15 cellular contexts compared by ENCODE assay signal in genomic region chr12:115166698-115167315, GRCh38.
DNase-seq lines count a peak whose midpoint lies in the region; ATAC-seq and TF ChIP-seq lines count a peak whose summit lies in the region.
"Had no signal": no experiment of that assay in that cellular context is flagged by ENCODE, and none has a peak within 500 bp of the region (broad histone marks: within the 10 kb centered on the region; RNA-seq: fewer than 3 reads in every experiment).

No MANE protein-coding gene starts in this region.

- POLR2A ChIA-PET in MCF 10A (lab: Yijun Ruan, JAX) = no interaction called here

- peak; percentile 25 for DNase-seq in MCF 10A (ENCODE audit: unreplicated experiment)
- DNase-seq in breast epithelium (ENCODE audit: low spot score in 2 of 2) = no peak
- DNase-seq in SK-MEL-5 (ENCODE audit: low read depth, low spot score) = peak; percentile 38
- DNase-seq in fibroblast of pulmonary artery (ENCODE audit: low read depth) = peak; percentile 79
- DNase-seq in renal cortical epithelial cell (ENCODE audit: low read depth) = peak; percentile 2
- DNase-seq in NCI-H2107 (lab: John Stamatoyannopoulos, UW) = no peak
- DNase-seq in left colon = no peak
- no peak for DNase-seq in HuH-7.5 (ENCODE audit: low spot score)
- DNase-seq: 8988T, DMS53, hippocampal formation, NCI-H187 treated with DMSO at 0.1 percent for 48 hours, T1000 had no signal

- no TSS peak for BruUV-seq in MCF 10A (replicated peaks; lab: Mats Ljungman, UMichigan)

- H3K36me3 Mint-ChIP-seq in MCF 10A (ENCODE audit: insufficient read depth, unreplicated experiment) = no peaks in the 10 kb centered on the region
- H3K36me3 Mint-ChIP-seq: activated naive CD4-positive, alpha-beta T cell treated with anti-CD3 and anti-CD28 coated beads, Interleukin-2, amount 50 U/mL, for 24 hours; type B pancreatic cell had no signal

- H3K27ac ChIP-seq in breast epithelium = no peak overlapping the region

- in situ Hi-C loops in SK-MEL-5 (cut with HindIII; ENCODE audit: low pct_unique_long_range_greater_than_20kb, low sequenced_read_pairs) = no loop called here

- TF ChIP-seq POLR2A in breast epithelium (IDR thresholded peaks at IDR 0.05) = no peak

- no peak overlapping the region for H3K4me3 Mint-ChIP-seq in MCF 10A (ENCODE audit: unreplicated experiment)
- H3K4me3 Mint-ChIP-seq: activated naive CD4-positive, alpha-beta T cell treated with anti-CD3 and anti-CD28 coated beads, Interleukin-2, amount 50 U/mL, for 24 hours; type B pancreatic cell had no signal

- H3K27me3 ChIP-seq in breast epithelium = no peaks in the 10 kb centered on the region

- intact Hi-C loops in MCF 10A (cut with micrococcal nuclease) = loop anchor here (2.0 to 5.0 kb wide), 2 partner anchors 482 to 505 kb away; partner anchors contain the start of gene TBX3
- intact Hi-C loops in breast epithelium (cut with DNase I; ENCODE audit: low total_unique reads) = no loop called here
- intact Hi-C loops in left colon (cut with DNase I, micrococcal nuclease) = no loop called here

- H3K9me3 Mint-ChIP-seq in MCF 10A (ENCODE audit: unreplicated experiment) = no peaks in the 10 kb centered on the region
- H3K9me3 Mint-ChIP-seq: type B pancreatic cell had no signal

- no peaks in the 10 kb centered on the region for H3K27me3 Mint-ChIP-seq in MCF 10A (ENCODE audit: insufficient read depth, unreplicated experiment)
- H3K27me3 Mint-ChIP-seq: activated naive CD4-positive, alpha-beta T cell treated with anti-CD3 and anti-CD28 coated beads, Interleukin-2, amount 50 U/mL, for 24 hours; type B pancreatic cell had no signal

- no peak overlapping the region for H3K4me3 ChIP-seq in breast epithelium
- H3K4me3 ChIP-seq in fibroblast of pulmonary artery (replicated peaks; ENCODE audit: low read depth, low read length) = no peak overlapping the region

- H3K36me3 ChIP-seq in breast epithelium = no peaks in the 10 kb centered on the region

- H3K27ac Mint-ChIP-seq in MCF 10A (ENCODE audit: low read depth, unreplicated experiment) = no peak overlapping the region
- H3K27ac Mint-ChIP-seq: activated naive CD4-positive, alpha-beta T cell treated with anti-CD3 and anti-CD28 coated beads, Interleukin-2, amount 50 U/mL, for 24 hours; type B pancreatic cell had no signal

- TF ChIP-seq CTCF in MCF 10A (IDR thresholded peaks at IDR 0.05; ENCODE audit: unreplicated experiment) = no peak
- no peak for TF ChIP-seq CTCF in breast epithelium (IDR thresholded peaks at IDR 0.05)
- TF ChIP-seq CTCF in fibroblast of pulmonary artery (IDR thresholded peaks at IDR 0.05; ENCODE audit: low read length, missing control alignments) = peak; percentile 46

- ATAC-seq in left colon = no peak

- H3K4me1 ChIP-seq in breast epithelium = no peaks in the 10 kb centered on the region

- no peaks in the 10 kb centered on the region for H3K9me3 ChIP-seq in breast epithelium

- no peaks in the 10 kb centered on the region for H3K4me1 Mint-ChIP-seq in MCF 10A (ENCODE audit: insufficient read depth, unreplicated experiment)
- H3K4me1 Mint-ChIP-seq: activated naive CD4-positive, alpha-beta T cell treated with anti-CD3 and anti-CD28 coated beads, Interleukin-2, amount 50 U/mL, for 24 hours had no signal

- CTCF ChIA-PET in MCF 10A (lab: Yijun Ruan, JAX) = interaction anchor here (0.9 kb wide), 1 partner anchor 59 kb away, joined by 3 read pairs; no protein-coding TSS in a partner anchor

Comparison
In these comparisons a context has a peak if more than half of its experiments do, and no peak if none do; other contexts are left out.
1. DNase-seq: peak in MCF 10A (single experiment), SK-MEL-5 (single experiment), fibroblast of pulmonary artery (single experiment) and renal cortical epithelial cell (single experiment); none in breast epithelium (0 of 2), NCI-H2107 (single experiment), left colon (0 of 2) and HuH-7.5 (single experiment).